In genomic region chr6:47439348-47439668, GRCh38 we compare ENCODE assay signal across 14 cellular contexts. TPM values are rescaled to one million over a fixed set of nuclear protein-coding genes. Genes with fewer than 3 reads are reported as not detected.
DNase-seq lines count a peak whose midpoint lies in the region; ATAC-seq and TF ChIP-seq lines count a peak whose summit lies in the region.
"Had no signal": no experiment of that assay in that cellular context is flagged by ENCODE, and none has a peak within 500 bp of the region (broad histone marks: within the 10 kb centered on the region; RNA-seq: fewer than 3 reads in every experiment).

No MANE protein-coding gene starts in this region.

- no peak overlapping the region for H3K9ac ChIP-seq in OCI-LY3 (ENCODE audit: low read length)

- ATAC-seq in GM18868 (IDR thresholded peaks at IDR 0.05; ENCODE audit: unreplicated experiment) (peak; percentile 37), GM21619 (IDR thresholded peaks at IDR 0.05; ENCODE audit: unreplicated experiment) (peak; percentile 26), HG03025 (IDR thresholded peaks at IDR 0.05; ENCODE audit: low FRiP score, unreplicated experiment) (peak; percentile 33)
- ATAC-seq: activated T-helper 17 cell treated with anti-CD3 and anti-CD28 coated beads, Interleukin-2, amount 50 U/mL, for 72 hours; mucosa of descending colon had no signal

- H3K4me3 ChIP-seq in OCI-LY3 (ENCODE audit: low read length) (peak overlapping the region; percentile 31), dorsolateral prefrontal cortex (no peak overlapping the region)
- H3K4me3 ChIP-seq: mucosa of descending colon, right atrium auricular region, SK-N-MC had no signal

- POLR2A ChIA-PET in RWPE1 (lab: Yijun Ruan, JAX; ENCODE audit: low non-redundant PET) = no interaction called here

- intact Hi-C loops in dorsolateral prefrontal cortex (cut with DNase I) = no loop called here

- TF ChIP-seq CTCF in OCI-LY3 (IDR thresholded peaks at IDR 0.05; ENCODE audit: low read depth, low read length) (no peak), RWPE1 (conservative IDR thresholded peaks at IDR 0.05; ENCODE audit: low read depth) (no peak), dorsolateral prefrontal cortex (IDR thresholded peaks at IDR 0.05 in 54 of 56, conservative IDR thresholded peaks at IDR 0.05 in 2 of 56; ENCODE audit: low read depth in 1 of 56, partially characterized antibody in 56 of 56) (no peak)

- H3K27me3 ChIP-seq in OCI-LY3 (ENCODE audit: low read depth, low read length) (peaks cover 29% of the 10 kb centered on the region), dorsolateral prefrontal cortex (no peaks in the 10 kb centered on the region)
- H3K27me3 ChIP-seq: right atrium auricular region had no signal

- 0 out of 2 replicates have a peak, but pooled peaks cover 4% of the 10 kb centered on the region for H4K20me1 ChIP-seq in OCI-LY3 (ENCODE audit: insufficient read depth, low read length)

- H2AFZ ChIP-seq in OCI-LY3 (ENCODE audit: low read depth, low read length) = no peak overlapping the region

- CTCF ChIA-PET in RWPE1 (lab: Yijun Ruan, JAX) = no interaction called here

- no peaks in the 10 kb centered on the region for H3K79me2 ChIP-seq in OCI-LY3 (ENCODE audit: low read length)

- H3K4me2 ChIP-seq in OCI-LY3 (ENCODE audit: low read length) = peak overlapping the region; percentile 61

- H3K27ac ChIP-seq in OCI-LY3 (ENCODE audit: low read length) (no peak overlapping the region), RWPE1 (no peak overlapping the region), dorsolateral prefrontal cortex (no peak overlapping the region)
- H3K27ac ChIP-seq: right atrium auricular region, SK-N-MC had no signal

- H3K9me3 ChIP-seq in OCI-LY3 (ENCODE audit: insufficient read depth, low read length) = no peaks in the 10 kb centered on the region
- H3K9me3 ChIP-seq: mucosa of descending colon had no signal

- no peak for DNase-seq in AG08395 (ENCODE audit: low spot score)
- no peak for DNase-seq in NCI-H510A treated with DMSO at 0.1 percent for 48 hours (lab: John Stamatoyannopoulos, UW)
- no peak for DNase-seq in RWPE1 (ENCODE audit: low spot score)
- no peak for DNase-seq in dorsolateral prefrontal cortex
- DNase-seq: amniotic stem cell, mucosa of descending colon, NCI-H1694 had no signal

- no peaks in the 10 kb centered on the region for H3K36me3 ChIP-seq in OCI-LY3 (replicated peaks; ENCODE audit: low read depth, low read length)
- H3K36me3 ChIP-seq: right atrium auricular region had no signal

- H3K4me1 ChIP-seq in OCI-LY3 (ENCODE audit: low read length) = peaks cover 32% of the 10 kb centered on the region
- H3K4me1 ChIP-seq: right atrium auricular region had no signal

RNA-seq across cellular contexts. Expression of gene CD2AP, which starts 38.3 kb away (rescaled TPM):
- total RNA-seq in dorsolateral prefrontal cortex = 10 to 100 TPM in 98 of 120 experiments, 1 to 10 TPM in 22; 7.5 to 21.7 (median 12.5) TPM
